In the genomic region with DNA sequence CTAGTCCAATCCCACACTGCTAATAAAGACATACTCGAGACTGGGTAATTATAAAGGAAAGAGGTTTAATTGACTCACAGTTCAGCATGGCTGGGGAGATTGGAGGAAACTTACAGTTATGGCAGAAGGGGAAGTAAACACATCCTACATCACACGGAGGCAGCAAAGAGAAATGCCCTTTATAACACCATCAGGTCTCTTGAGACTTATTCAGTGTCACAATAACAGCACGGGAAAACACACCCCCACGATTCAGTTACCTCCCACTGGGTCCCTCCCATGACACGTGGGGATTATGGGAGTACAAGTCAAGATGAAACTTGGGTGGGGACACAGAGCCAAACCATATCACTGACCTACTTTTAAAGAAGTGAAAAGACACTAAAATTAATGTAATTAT, we compare ENCODE assay signal across 27 cellular contexts.
"Had no signal": no experiment of that assay in that cellular context is flagged by ENCODE, and none has a peak within 500 bp of the region (broad histone marks: within the 10 kb centered on the region; RNA-seq: fewer than 3 reads in every experiment).

No MANE protein-coding gene starts in this region.

- H3K36me3 ChIP-seq: MG63, Peyer's patch, SJSA1 had no signal

- H3K9ac ChIP-seq: SK-N-SH had no signal

- DNase-seq: IMR-90, Karpas-422, KG1, MG63, NCI-H1048, NCI-H1105, NCI-H1417, NCI-H1436 treated with DMSO at 0.1 percent for 48 hours, NCI-H1694, NCI-H187 treated with DMSO at 0.1 percent for 48 hours, NCI-H2029 treated with DMSO at 0.1 percent for 48 hours, NCI-H226, NCI-H446, NCI-H510A, NCI-H524 treated with DMSO at 0.1 percent for 48 hours, NCI-H69, NCI-H774, PC-3, Peyer's patch, Right ventricle myocardium superior, RPMI8226, SIG-M5, SK-N-SH, SW 1271, T-cell had no signal

- H3K4me3 ChIP-seq: MG63, Peyer's patch, SJSA1 had no signal

- H3K27me3 ChIP-seq: MG63, Peyer's patch, SJSA1 had no signal

- H3K4me2 ChIP-seq: SK-N-SH had no signal

- H3K9me3 ChIP-seq: MG63, Peyer's patch, SK-N-SH had no signal

- H3K4me1 ChIP-seq: Peyer's patch, SJSA1 had no signal

- H3K27ac ChIP-seq: Peyer's patch, SJSA1 had no signal

- ATAC-seq: HepG2, PC-3, T-cell had no signal
